ENCODE assay signal across 2 cellular contexts in the genomic region with DNA sequence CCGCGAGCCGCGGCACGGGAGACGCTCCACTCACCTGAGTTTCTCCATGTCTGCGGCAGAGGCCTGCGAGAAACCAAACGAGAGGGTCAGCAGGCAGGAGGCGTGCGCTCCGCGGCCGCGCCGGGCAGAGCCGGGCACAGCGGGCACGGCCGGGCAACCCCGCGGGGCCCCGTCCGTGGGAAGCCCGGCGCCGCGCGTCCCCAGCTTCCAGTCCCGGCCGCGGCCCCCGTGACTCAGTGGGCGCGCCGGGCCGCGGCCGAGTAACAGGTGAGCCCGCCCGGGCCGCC.
TF ChIP-seq lines count a peak whose summit lies in the region.

No MANE protein-coding gene starts in this region.

TF ChIP-seq in SK-N-SH, 30 proteins besides CTCF, POLR2A, EP300 and RAD21 (continued from another document):
- TF ChIP-seq GABPA (IDR thresholded peaks at IDR 0.05; ENCODE audit: low read depth) (no peak), SMC3 (IDR thresholded peaks at IDR 0.05; ENCODE audit: low read depth, low read length) (no peak), RXRA (IDR thresholded peaks at IDR 0.05; ENCODE audit: borderline replicate concordance, low read depth) (no peak), POLR2AphosphoS5 (IDR thresholded peaks at IDR 0.05; ENCODE audit: low read depth, low read length) (no peak), REST (IDR thresholded peaks at IDR 0.05; ENCODE audit: low read depth, low read length) (no peak), GATA2 (CRISPR knock-in tag; IDR thresholded peaks at IDR 0.05) (no peak), FOXM1 (IDR thresholded peaks at IDR 0.05; ENCODE audit: low read depth) (no peak), EZH2phosphoT487 (IDR thresholded peaks at IDR 0.05; ENCODE audit: borderline replicate concordance, low read depth) (no peak), IRF3 (IDR thresholded peaks at IDR 0.05; ENCODE audit: low read depth, low read length) (no peak), CHD2 (IDR thresholded peaks at IDR 0.05; ENCODE audit: low read length, partially characterized antibody) (no peak), ZBTB33 (IDR thresholded peaks at IDR 0.05; ENCODE audit: borderline replicate concordance, low read depth) (no peak)
- TF ChIP-seq, protein P1, sequence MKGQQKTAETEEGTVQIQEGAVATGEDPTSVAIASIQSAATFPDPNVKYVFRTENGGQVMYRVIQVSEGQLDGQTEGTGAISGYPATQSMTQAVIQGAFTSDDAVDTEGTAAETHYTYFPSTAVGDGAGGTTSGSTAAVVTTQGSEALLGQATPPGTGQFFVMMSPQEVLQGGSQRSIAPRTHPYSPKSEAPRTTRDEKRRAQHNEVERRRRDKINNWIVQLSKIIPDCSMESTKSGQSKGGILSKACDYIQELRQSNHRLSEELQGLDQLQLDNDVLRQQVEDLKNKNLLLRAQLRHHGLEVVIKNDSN (IDR thresholded peaks at IDR 0.05; ENCODE audit: borderline replicate concordance, low read depth), result no peak
- TF ChIP-seq, protein P2, sequence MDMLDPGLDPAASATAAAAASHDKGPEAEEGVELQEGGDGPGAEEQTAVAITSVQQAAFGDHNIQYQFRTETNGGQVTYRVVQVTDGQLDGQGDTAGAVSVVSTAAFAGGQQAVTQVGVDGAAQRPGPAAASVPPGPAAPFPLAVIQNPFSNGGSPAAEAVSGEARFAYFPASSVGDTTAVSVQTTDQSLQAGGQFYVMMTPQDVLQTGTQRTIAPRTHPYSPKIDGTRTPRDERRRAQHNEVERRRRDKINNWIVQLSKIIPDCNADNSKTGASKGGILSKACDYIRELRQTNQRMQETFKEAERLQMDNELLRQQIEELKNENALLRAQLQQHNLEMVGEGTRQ (IDR thresholded peaks at IDR 0.05; ENCODE audit: borderline replicate concordance, low read depth, low read length), result no peak

TF ChIP-seq in SK-N-SH treated with all-trans-retinoic acid at 6 μM for 48 hours, 23 proteins besides CTCF, POLR2A, EP300 and RAD21 (continued from another document):
- no peak for TF ChIP-seq ESRRG (CRISPR knock-in tag; IDR thresholded peaks at IDR 0.05)
- no peak for TF ChIP-seq TCF4 (CRISPR knock-in tag; IDR thresholded peaks at IDR 0.05; ENCODE audit: borderline replicate concordance)
- no peak for TF ChIP-seq ZNF8 (CRISPR knock-in tag; IDR thresholded peaks at IDR 0.05)
- TF ChIP-seq ARNTL (CRISPR knock-in tag; IDR thresholded peaks at IDR 0.05; ENCODE audit: borderline replicate concordance, low read depth), result no peak
- TF ChIP-seq, protein P3, sequence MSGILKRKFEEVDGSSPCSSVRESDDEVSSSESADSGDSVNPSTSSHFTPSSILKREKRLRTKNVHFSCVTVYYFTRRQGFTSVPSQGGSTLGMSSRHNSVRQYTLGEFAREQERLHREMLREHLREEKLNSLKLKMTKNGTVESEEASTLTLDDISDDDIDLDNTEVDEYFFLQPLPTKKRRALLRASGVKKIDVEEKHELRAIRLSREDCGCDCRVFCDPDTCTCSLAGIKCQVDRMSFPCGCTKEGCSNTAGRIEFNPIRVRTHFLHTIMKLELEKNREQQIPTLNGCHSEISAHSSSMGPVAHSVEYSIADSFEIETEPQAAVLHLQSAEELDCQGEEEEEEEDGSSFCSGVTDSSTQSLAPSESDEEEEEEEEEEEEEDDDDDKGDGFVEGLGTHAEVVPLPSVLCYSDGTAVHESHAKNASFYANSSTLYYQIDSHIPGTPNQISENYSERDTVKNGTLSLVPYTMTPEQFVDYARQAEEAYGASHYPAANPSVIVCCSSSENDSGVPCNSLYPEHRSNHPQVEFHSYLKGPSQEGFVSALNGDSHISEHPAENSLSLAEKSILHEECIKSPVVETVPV (CRISPR knock-in tag; IDR thresholded peaks at IDR 0.05), result no peak
